ENCODE assay signal across 20 cellular contexts in the genomic region with DNA sequence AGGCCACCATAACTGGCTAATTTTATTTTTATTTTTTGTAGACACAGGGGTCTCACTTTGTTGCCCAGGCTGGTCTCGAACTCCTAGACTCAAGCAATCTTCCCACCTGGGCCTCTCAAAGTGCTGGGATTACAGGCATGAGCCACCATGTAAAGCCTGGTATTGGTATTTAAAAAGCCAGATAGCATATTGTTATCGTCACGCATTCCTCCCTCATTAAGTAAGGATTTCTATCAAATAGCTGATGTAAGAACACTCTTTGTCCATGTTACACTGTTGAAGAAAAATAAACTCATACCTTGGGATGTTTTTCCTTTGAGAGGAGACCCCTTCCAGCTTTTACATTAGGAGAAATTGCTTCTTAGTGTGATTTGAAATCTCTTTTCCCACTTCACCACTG. TPM values are rescaled to one million over a fixed set of nuclear protein-coding genes. Genes with fewer than 3 reads are reported as not detected.
DNase-seq lines count a peak whose midpoint lies in the region; ATAC-seq and TF ChIP-seq lines count a peak whose summit lies in the region.
"Had no signal": no experiment of that assay in that cellular context is flagged by ENCODE, and none has a peak within 500 bp of the region (broad histone marks: within the 10 kb centered on the region; RNA-seq: fewer than 3 reads in every experiment).

No MANE protein-coding gene starts in this region.

- ATAC-seq in GM21528 (IDR thresholded peaks at IDR 0.05; ENCODE audit: low FRiP score, unreplicated experiment) = no peak

- H3K4me3 ChIP-seq in SJSA1 (no peak overlapping the region), endodermal cell (ENCODE audit: low read length) (no peak overlapping the region), neural cell (ENCODE audit: low read length) (no peak overlapping the region), spleen (no peak overlapping the region)
- H3K4me3 ChIP-seq: prostate gland had no signal

- H3K27ac ChIP-seq in SJSA1 = peak overlapping the region; percentile 95
- peak overlapping the region; percentile 100 for H3K27ac ChIP-seq in endodermal cell (ENCODE audit: low read depth, low read length)
- H3K27ac ChIP-seq in neural cell (ENCODE audit: low read length) = peak overlapping the region; percentile 74
- H3K27ac ChIP-seq in spleen = no peak overlapping the region
- H3K27ac ChIP-seq: prostate gland had no signal

- peaks cover 4% of the 10 kb centered on the region for H3F3A ChIP-seq in neural cell (ENCODE audit: insufficient read depth, low read length, poor library complexity, severe bottlenecking)

- peak overlapping the region; percentile 51 for H3K4me3 Mint-ChIP-seq in endodermal cell
- H3K4me3 Mint-ChIP-seq: activated T-cell treated with anti-CD3 and anti-CD28 coated beads, Interleukin-2, amount 50 U/mL, for 4 hours had no signal

- H3K79me2 ChIP-seq in neural cell (replicated peaks; ENCODE audit: insufficient read depth, low read length) = no peaks in the 10 kb centered on the region

- WGBS in endodermal cell (ENCODE audit: insufficient coverage in 1 of 2, insufficient read length in 1 of 2), 2 experiments = 81 to 94% methylated on average over 3 of the region's 3 CpGs
- WGBS in spleen, 5 donors = 96 to 99% (median 98%) methylated on average over 3 of the region's 3 CpGs

- H3K27ac Mint-ChIP-seq in endodermal cell = peak overlapping the region; percentile 97

- H2AFZ ChIP-seq in neural cell (ENCODE audit: low read depth, low read length) = no peak overlapping the region

- no peak overlapping the region for H3K4me2 ChIP-seq in neural cell (ENCODE audit: low read length)

- peaks cover 23% of the 10 kb centered on the region for H3K4me1 Mint-ChIP-seq in endodermal cell

- 0 out of 2 replicates have a peak overlapping the region, but pooled peaks have one; percentile 60 for H3K9ac ChIP-seq in ES-I3 (ENCODE audit: low read depth, low read length)
- H3K9ac ChIP-seq in endodermal cell (ENCODE audit: extremely low read depth, low read length, poor library complexity, severe bottlenecking) = peak overlapping the region; percentile 63
- no peak overlapping the region for H3K9ac ChIP-seq in neural cell (ENCODE audit: low read length)

- TF ChIP-seq EP300 in neural cell (conservative IDR thresholded peaks at IDR 0.05; ENCODE audit: poor library complexity, severe bottlenecking) = no peak

- TF ChIP-seq CTCF in endodermal cell (conservative IDR thresholded peaks at IDR 0.05) (no peak), neural cell (IDR thresholded peaks at IDR 0.05; ENCODE audit: poor library complexity, severe bottlenecking) (no peak), spleen (IDR thresholded peaks at IDR 0.05 in 8 of 11, conservative IDR thresholded peaks at IDR 0.05 in 3 of 11) (no peak)

- H3K4me1 ChIP-seq in ES-I3 (ENCODE audit: insufficient read depth, low read length) = 0 out of 2 replicates have a peak, but pooled peaks cover 4% of the 10 kb centered on the region
- peaks cover 46% of the 10 kb centered on the region for H3K4me1 ChIP-seq in SJSA1 (replicated peaks)
- H3K4me1 ChIP-seq in endodermal cell (ENCODE audit: control insufficient read depth, insufficient read depth, low read length) = peaks cover 4% of the 10 kb centered on the region
- H3K4me1 ChIP-seq in spleen = peaks cover 5 to 54% (median 14%) of the 10 kb centered on the region in 6 donors
- H3K4me1 ChIP-seq: prostate gland had no signal

- H3K9me2 ChIP-seq in neural cell (ENCODE audit: insufficient read depth, low read length) = no peaks in the 10 kb centered on the region

- intact Hi-C loops in spleen (cut with DNase I; ENCODE audit: low total_unique reads) = no loop called here

- H3K36me3 Mint-ChIP-seq in endodermal cell (ENCODE audit: low read depth) = no peaks in the 10 kb centered on the region
- H3K36me3 Mint-ChIP-seq: naive B cell had no signal

- DNase-seq in SJSA1 (ENCODE audit: low read depth in 1 of 2, low spot score in 2 of 2) (no peak), endodermal cell (no peak), NCI-H2171 treated with DMSO at 0.1 percent for 48 hours (lab: John Stamatoyannopoulos, UW) (no peak), spleen (no peak)
- DNase-seq in activated CD4-positive, alpha-beta T cell treated with anti-CD3 and anti-CD28 coated beads, Interleukin-2, amount 50 U/mL, for 1 hour = no peak
- DNase-seq: activated CD4-positive, CD25-positive, alpha-beta regulatory T cell treated with anti-CD3 and anti-CD28 coated beads, Interleukin-2, amount 50 U/mL, for 72 hours; activated CD8-positive, alpha-beta memory T cell treated with anti-CD3 and anti-CD28 coated beads for 24 hours; activated naive CD4-positive, alpha-beta T cell; amniotic stem cell; DND-41; effector CD4-positive, alpha-beta T cell; left cardiac atrium; naive B cell; NCI-H774 had no signal

- H3K9me3 ChIP-seq in ES-I3 (ENCODE audit: control insufficient read depth, insufficient read depth, low read length) (no peaks in the 10 kb centered on the region), SJSA1 (replicated peaks) (no peaks in the 10 kb centered on the region), endodermal cell (ENCODE audit: control insufficient read depth, low read length) (no peaks in the 10 kb centered on the region), neural cell (ENCODE audit: low read length) (no peaks in the 10 kb centered on the region), spleen (no peaks in the 10 kb centered on the region)
- H3K9me3 ChIP-seq: BE2C, prostate gland had no signal

- TF ChIP-seq RAD21 in neural cell (conservative IDR thresholded peaks at IDR 0.05) = no peak

- H3K27me3 ChIP-seq in SJSA1 (replicated peaks) = no peaks in the 10 kb centered on the region
- no peaks in the 10 kb centered on the region for H3K27me3 ChIP-seq in endodermal cell (ENCODE audit: control insufficient read depth, insufficient read depth, low read length, poor library complexity, severe bottlenecking)
- H3K27me3 ChIP-seq in neural cell (ENCODE audit: insufficient read depth, low read depth, low read length) = no peaks in the 10 kb centered on the region
- no peaks in the 10 kb centered on the region for H3K27me3 ChIP-seq in spleen (replicated peaks in 1 of 7)
- H3K27me3 ChIP-seq: BE2C had no signal

- TF ChIP-seq POLR2A in spleen (IDR thresholded peaks at IDR 0.05) = no peak

- H3K27me3 Mint-ChIP-seq in endodermal cell (ENCODE audit: insufficient read depth) = peaks cover 4% of the 10 kb centered on the region

- no peaks in the 10 kb centered on the region for H4K20me1 ChIP-seq in neural cell (ENCODE audit: insufficient read depth)

- no peaks in the 10 kb centered on the region for H3K36me3 ChIP-seq in ES-I3 (ENCODE audit: insufficient read depth, low read length)
- no peaks in the 10 kb centered on the region for H3K36me3 ChIP-seq in SJSA1
- no peaks in the 10 kb centered on the region for H3K36me3 ChIP-seq in endodermal cell (ENCODE audit: control insufficient read depth, insufficient read depth, low read length)
- H3K36me3 ChIP-seq in neural cell (ENCODE audit: insufficient read depth, low read length) = no peaks in the 10 kb centered on the region
- H3K36me3 ChIP-seq in spleen = no peaks in the 10 kb centered on the region
- H3K36me3 ChIP-seq: BE2C, prostate gland had no signal

- H3K9me3 Mint-ChIP-seq in endodermal cell = no peaks in the 10 kb centered on the region
- H3K9me3 Mint-ChIP-seq: activated T-cell treated with anti-CD3 and anti-CD28 coated beads, Interleukin-2, amount 50 U/mL, for 4 hours had no signal

TF ChIP-seq in neural cell, 6 proteins besides CTCF, POLR2A, EP300 and RAD21:
- no peak for TF ChIP-seq MXI1 (conservative IDR thresholded peaks at IDR 0.05; ENCODE audit: poor library complexity, severe bottlenecking)
- TF ChIP-seq POLR2AphosphoS5 (IDR thresholded peaks at IDR 0.05) = no peak
- TF ChIP-seq TAF1 (IDR thresholded peaks at IDR 0.05; ENCODE audit: low read depth) = no peak
- TF ChIP-seq SMC3 (conservative IDR thresholded peaks at IDR 0.05; ENCODE audit: poor library complexity) = no peak
- TF ChIP-seq, protein P1, sequence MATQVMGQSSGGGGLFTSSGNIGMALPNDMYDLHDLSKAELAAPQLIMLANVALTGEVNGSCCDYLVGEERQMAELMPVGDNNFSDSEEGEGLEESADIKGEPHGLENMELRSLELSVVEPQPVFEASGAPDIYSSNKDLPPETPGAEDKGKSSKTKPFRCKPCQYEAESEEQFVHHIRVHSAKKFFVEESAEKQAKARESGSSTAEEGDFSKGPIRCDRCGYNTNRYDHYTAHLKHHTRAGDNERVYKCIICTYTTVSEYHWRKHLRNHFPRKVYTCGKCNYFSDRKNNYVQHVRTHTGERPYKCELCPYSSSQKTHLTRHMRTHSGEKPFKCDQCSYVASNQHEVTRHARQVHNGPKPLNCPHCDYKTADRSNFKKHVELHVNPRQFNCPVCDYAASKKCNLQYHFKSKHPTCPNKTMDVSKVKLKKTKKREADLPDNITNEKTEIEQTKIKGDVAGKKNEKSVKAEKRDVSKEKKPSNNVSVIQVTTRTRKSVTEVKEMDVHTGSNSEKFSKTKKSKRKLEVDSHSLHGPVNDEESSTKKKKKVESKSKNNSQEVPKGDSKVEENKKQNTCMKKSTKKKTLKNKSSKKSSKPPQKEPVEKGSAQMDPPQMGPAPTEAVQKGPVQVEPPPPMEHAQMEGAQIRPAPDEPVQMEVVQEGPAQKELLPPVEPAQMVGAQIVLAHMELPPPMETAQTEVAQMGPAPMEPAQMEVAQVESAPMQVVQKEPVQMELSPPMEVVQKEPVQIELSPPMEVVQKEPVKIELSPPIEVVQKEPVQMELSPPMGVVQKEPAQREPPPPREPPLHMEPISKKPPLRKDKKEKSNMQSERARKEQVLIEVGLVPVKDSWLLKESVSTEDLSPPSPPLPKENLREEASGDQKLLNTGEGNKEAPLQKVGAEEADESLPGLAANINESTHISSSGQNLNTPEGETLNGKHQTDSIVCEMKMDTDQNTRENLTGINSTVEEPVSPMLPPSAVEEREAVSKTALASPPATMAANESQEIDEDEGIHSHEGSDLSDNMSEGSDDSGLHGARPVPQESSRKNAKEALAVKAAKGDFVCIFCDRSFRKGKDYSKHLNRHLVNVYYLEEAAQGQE (IDR thresholded peaks at IDR 0.05; ENCODE audit: borderline replicate concordance) = no peak
- TF ChIP-seq EZH2 (IDR thresholded peaks at IDR 0.05; ENCODE audit: borderline replicate concordance, insufficient read depth, low read length, poor library complexity, severe bottlenecking) = no peak

RNA-seq across cellular contexts. Expression of a gene that starts 39.2 kb away (rescaled TPM):
- 61.1 and 66.3 TPM in 2 replicates for total RNA-seq in SJSA1 (2014; rRNA removed; shearing (Covaris generic))
- total RNA-seq in endodermal cell (10 to 100 TPM; 70.5 to 75.9 TPM), spleen (10 to 100 TPM; 56.2 to 72.8 (median 64.3) TPM)
- polyA plus RNA-seq in endodermal cell (2013, experiment 1 of 2) = 107 TPM
- polyA plus RNA-seq in endodermal cell (2013, experiment 2 of 2) = 103 TPM
- polyA plus RNA-seq in neural cell (37.9 and 38.7 TPM in 2 replicates), spleen (10 to 100 TPM; 65.1 to 88.6 (median 72.1) TPM)
- polyA minus RNA-seq in neural cell = 33.8 and 44.1 TPM in 2 replicates

Comparison
In these comparisons a context has a peak if more than half of its experiments do, and no peak if none do; other contexts are left out.
1. H3K27ac ChIP-seq: peak in SJSA1 (single experiment), endodermal cell (single experiment) and neural cell (single experiment); none in spleen (0 of 8).